Comparison of ENCODE assay signal across 4 cellular contexts in the genomic region with DNA sequence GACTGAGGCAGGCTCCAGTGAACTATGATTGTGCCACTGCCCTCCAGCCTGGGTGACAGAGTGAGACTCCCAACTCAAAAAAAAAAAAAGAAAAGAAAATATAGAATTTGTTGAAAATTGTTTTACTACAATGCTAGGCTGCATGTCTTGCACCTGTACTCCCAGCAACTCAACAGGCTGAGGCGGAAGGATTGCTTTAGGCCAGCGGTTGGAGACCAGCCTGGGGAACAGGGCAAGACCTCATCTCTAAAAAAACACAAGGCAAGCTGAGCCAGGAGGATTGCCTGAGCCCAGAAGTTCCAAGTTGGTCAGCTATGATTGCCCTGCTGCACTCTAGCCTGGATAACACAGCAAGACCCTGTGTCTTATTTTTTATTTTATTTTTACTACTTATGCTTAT. TPM values are rescaled to one million over a fixed set of nuclear protein-coding genes. Genes with fewer than 3 reads are reported as not detected.
"Had no signal": no experiment of that assay in that cellular context is flagged by ENCODE, and none has a peak within 500 bp of the region (broad histone marks: within the 10 kb centered on the region; RNA-seq: fewer than 3 reads in every experiment).

No MANE protein-coding gene starts in this region.

RNA-seq across cellular contexts. Expression of gene RNU1-2, which starts 3.2 kb away (rescaled TPM):
- total RNA-seq: GM23248, H4, HT1080 had no signal
- polyA plus RNA-seq: GM23248, IgD-negative memory B cell had no signal
